Comparison of ENCODE assay signal across 8 cellular contexts in the genomic region with DNA sequence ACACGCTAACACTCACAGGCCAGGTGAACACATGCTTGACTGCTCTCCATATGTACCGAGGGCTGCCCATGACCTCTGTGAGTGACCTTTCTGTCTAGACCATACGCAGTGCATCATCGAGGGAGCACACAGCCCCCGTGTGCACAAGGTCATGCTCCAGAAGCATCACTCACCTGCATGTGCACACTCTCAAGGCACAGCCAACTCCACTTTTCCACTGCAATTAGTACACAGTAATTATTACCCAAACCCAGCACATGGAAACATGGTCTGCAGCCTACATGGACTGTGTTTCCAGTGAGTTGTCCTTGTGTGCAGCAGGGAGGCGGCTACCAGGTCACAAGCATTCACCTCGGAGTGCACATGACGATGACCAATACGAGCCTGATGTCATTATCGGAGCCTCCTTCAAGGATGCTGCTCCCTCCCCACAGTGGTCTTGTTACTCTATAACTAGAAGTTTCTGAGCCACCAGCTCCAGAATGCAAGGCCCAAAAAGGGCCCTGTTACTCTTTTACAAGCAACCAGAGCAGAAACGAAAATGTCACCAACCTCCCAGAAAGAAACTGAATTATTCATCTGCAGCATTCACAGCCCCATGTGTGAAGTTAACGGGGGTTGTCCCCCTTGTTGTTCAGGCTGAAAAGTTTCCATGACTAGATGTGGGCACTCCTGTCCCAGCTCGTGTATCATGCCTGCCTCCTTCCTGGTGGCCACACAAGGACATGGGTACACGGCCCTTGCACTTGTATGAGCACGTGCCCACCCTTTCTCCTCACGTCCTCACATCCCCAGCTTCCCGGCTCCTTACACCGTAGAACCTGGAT. TPM values are rescaled to one million over a fixed set of nuclear protein-coding genes. Genes with fewer than 3 reads are reported as not detected.
DNase-seq lines count a peak whose midpoint lies in the region; ATAC-seq and TF ChIP-seq lines count a peak whose summit lies in the region.

No MANE protein-coding gene starts in this region.

- H3K79me2 ChIP-seq in trophoblast cell (ENCODE audit: control insufficient read depth, insufficient read depth, low read length, poor library complexity): no peaks in the 10 kb centered on the region

- no CpG with 5 or more reads among the region's 18 CpGs for WGBS in trophoblast cell (ENCODE audit: extremely low coverage, insufficient coverage, insufficient read length)

- H3K23ac ChIP-seq in trophoblast cell (ENCODE audit: low read length): no peak overlapping the region

- H3K14ac ChIP-seq in trophoblast cell (ENCODE audit: low read length): no peak overlapping the region

- H3K27me3 ChIP-seq in WERI-Rb-1 (ENCODE audit: insufficient read depth, low read depth, severe bottlenecking): no peaks in the 10 kb centered on the region
- H3K27me3 ChIP-seq in trophoblast cell (ENCODE audit: insufficient read depth, low read length): no peaks in the 10 kb centered on the region

- no peak overlapping the region for H3K9ac ChIP-seq in trophoblast cell (ENCODE audit: low read length)

- H2AFZ ChIP-seq in trophoblast cell (ENCODE audit: insufficient read depth, low read length, poor library complexity): no peak overlapping the region

- H4K91ac ChIP-seq in trophoblast cell (ENCODE audit: low read depth, low read length): no peak overlapping the region

- ATAC-seq in GM18873 (IDR thresholded peaks at IDR 0.05; ENCODE audit: low FRiP score, unreplicated experiment) (peak; percentile 65), HG02870 (IDR thresholded peaks at IDR 0.05; ENCODE audit: unreplicated experiment) (peak; percentile 51)

- no peaks in the 10 kb centered on the region for H3K79me1 ChIP-seq in trophoblast cell (ENCODE audit: low read length)

- no peak overlapping the region for H3K4ac ChIP-seq in trophoblast cell (ENCODE audit: low read depth, low read length)

- H3K18ac ChIP-seq in trophoblast cell (ENCODE audit: low read length): no peak overlapping the region

- H3K4me2 ChIP-seq in trophoblast cell (ENCODE audit: low read length): no peak overlapping the region

- H4K8ac ChIP-seq in trophoblast cell (ENCODE audit: low read depth, low read length): no peak overlapping the region

- no peak overlapping the region for H2BK120ac ChIP-seq in trophoblast cell (ENCODE audit: insufficient read depth, low read length, poor library complexity)

- no peak overlapping the region for H3K4me3 ChIP-seq in WERI-Rb-1 (ENCODE audit: low read depth, low read length)
- no peak overlapping the region for H3K4me3 ChIP-seq in trophoblast cell (ENCODE audit: low read depth, low read length)

- DNase-seq in activated CD8-positive, alpha-beta memory T cell treated with anti-CD3 and anti-CD28 coated beads, Interleukin-2, amount 50 U/mL, for 48 hours: peak; percentile 76
- DNase-seq in stimulated activated CD4-positive, alpha-beta T cell treated with anti-CD3 and anti-CD28 coated beads, Interleukin-15, amount 100 ng/mL, for 24 hours: peak; percentile 75
- DNase-seq in hippocampal formation (lab: John Stamatoyannopoulos, UW) (no peak), epidermal melanocyte (ENCODE audit: insufficient read length, low spot score) (no peak), WERI-Rb-1 (no peak), trophoblast cell (no peak)

- no peaks in the 10 kb centered on the region for H3K36me3 ChIP-seq in WERI-Rb-1
- no peaks in the 10 kb centered on the region for H3K36me3 ChIP-seq in trophoblast cell (ENCODE audit: control insufficient read depth in 1 of 2, insufficient read depth in 2 of 2, low read length in 2 of 2)

- no peak for TF ChIP-seq CTCF in WERI-Rb-1 (IDR thresholded peaks at IDR 0.05; ENCODE audit: low read depth, low read length)

- no peak overlapping the region for H2BK12ac ChIP-seq in trophoblast cell (ENCODE audit: low read length)

- H2AK5ac ChIP-seq in trophoblast cell (ENCODE audit: low read length): no peak overlapping the region

- H3K4me1 ChIP-seq in trophoblast cell (ENCODE audit: control insufficient read depth in 1 of 2, insufficient read depth in 2 of 2, low read length in 2 of 2): peaks cover 5 to 9% of the 10 kb centered on the region in 2 experiments

- H3K27ac ChIP-seq in WERI-Rb-1: no peak overlapping the region
- no peak overlapping the region for H3K27ac ChIP-seq in trophoblast cell (ENCODE audit: low read depth, low read length)

- H2BK5ac ChIP-seq in trophoblast cell (ENCODE audit: low read depth, low read length, poor library complexity): no peak overlapping the region

- H3K9me3 ChIP-seq in WERI-Rb-1 (ENCODE audit: severe bottlenecking) (no peaks in the 10 kb centered on the region), trophoblast cell (ENCODE audit: insufficient read depth, low read depth, low read length) (peaks cover 5% of the 10 kb centered on the region)

- H4K12ac ChIP-seq in trophoblast cell (ENCODE audit: low read depth, low read length): no peak overlapping the region

RNA-seq across cellular contexts. Expression of gene SEMA4D, which starts 31.2 kb away (rescaled TPM):
- 6.3 and 6.5 TPM in 2 replicates for polyA plus RNA-seq in trophoblast cell (2013)

Comparison
In these comparisons a context has a peak if more than half of its experiments do, and no peak if none do; other contexts are left out.
1. DNase-seq: peak in activated CD8-positive, alpha-beta memory T cell treated with anti-CD3 and anti-CD28 coated beads, Interleukin-2, amount 50 U/mL, for 48 hours (single experiment) and stimulated activated CD4-positive, alpha-beta T cell treated with anti-CD3 and anti-CD28 coated beads, Interleukin-15, amount 100 ng/mL, for 24 hours (single experiment); none in hippocampal formation (0 of 2), epidermal melanocyte (single experiment), WERI-Rb-1 (single experiment) and trophoblast cell (0 of 2).